8 cellular contexts compared by ENCODE assay signal in genomic region chr6:108285381-108285780, GRCh38.
"Had no signal": no experiment of that assay in that cellular context is flagged by ENCODE, and none has a peak within 500 bp of the region (broad histone marks: within the 10 kb centered on the region; RNA-seq: fewer than 3 reads in every experiment).

No MANE protein-coding gene starts in this region.

- H3K27ac ChIP-seq: KMS-11 had no signal

- H3K4me2 ChIP-seq: GM23338, KMS-11 had no signal

- ATAC-seq: GM23338 had no signal

- H2AFZ ChIP-seq: GM23338 had no signal

- H3K9ac ChIP-seq: KMS-11 had no signal

- H3K4me3 ChIP-seq: GM23338 had no signal

- FAIRE-seq: H1, H54, HTR-8/SVneo had no signal

- DNase-seq: H9, HCEC 1CT, KBM-7 had no signal
